Comparison of ENCODE assay signal across 14 cellular contexts in the genomic region with DNA sequence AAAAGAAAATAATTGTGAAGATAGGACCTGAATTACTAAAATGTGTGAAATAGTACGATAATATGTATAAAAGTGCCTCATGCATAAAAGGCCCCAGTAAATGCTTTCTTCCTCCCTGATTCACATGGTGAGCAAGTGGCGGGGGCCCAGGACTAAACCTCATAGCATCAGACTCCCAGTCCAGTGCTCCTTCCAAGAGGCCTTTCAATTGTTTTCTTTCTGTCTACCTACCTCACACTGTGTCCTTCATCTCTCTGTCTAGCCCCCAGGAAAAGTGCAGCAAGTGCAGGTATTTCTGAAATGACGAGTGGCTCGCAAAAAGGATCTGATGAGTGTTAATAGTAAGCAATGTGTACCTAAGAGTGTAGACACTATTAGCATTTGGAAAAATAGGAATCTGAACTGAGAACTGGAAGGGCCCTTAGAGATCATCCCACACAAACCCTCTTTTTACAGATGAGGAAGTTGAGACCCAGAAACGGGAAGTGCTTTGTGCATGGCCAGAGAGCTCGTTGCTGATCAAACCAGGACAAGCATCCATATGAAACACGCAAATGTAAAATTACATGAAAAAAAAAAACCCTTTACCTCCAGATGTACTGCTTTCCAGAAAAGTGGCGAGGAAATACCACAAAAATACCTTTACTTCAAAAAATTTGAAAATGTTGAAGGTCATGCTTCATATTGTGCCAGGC.
DNase-seq lines count a peak whose midpoint lies in the region; ATAC-seq and TF ChIP-seq lines count a peak whose summit lies in the region.
"Had no signal": no experiment of that assay in that cellular context is flagged by ENCODE, and none has a peak within 500 bp of the region (broad histone marks: within the 10 kb centered on the region; RNA-seq: fewer than 3 reads in every experiment).

No MANE protein-coding gene starts in this region.

- no peak for DNase-seq in CD4-positive, alpha-beta T cell
- peak; percentile 13 for DNase-seq in NAMALWA (ENCODE audit: low spot score)
- DNase-seq in left lung = no peak
- no peak for DNase-seq in H7
- no peak for DNase-seq in stimulated activated CD4-positive, alpha-beta T cell treated with anti-CD3 and anti-CD28 coated beads, Interleukin-4, amount 100 ng/mL, for 24 hours
- DNase-seq in stimulated activated CD4-positive, alpha-beta T cell treated with anti-CD3 and anti-CD28 coated beads, Interleukin-15, amount 100 ng/mL, for 24 hours = no peak
- DNase-seq: H9, heart left ventricle, NCI-H2081, WERI-Rb-1 had no signal

- intact Hi-C loops in CD4-positive, alpha-beta T cell (cut with DNase I, micrococcal nuclease) = loop anchor here (5.0 to 10.0 kb wide), 4 partner anchors 619 to 1184 kb away; no protein-coding TSS in a partner anchor
- intact Hi-C loops in left lung (cut with DNase I) = loop anchor here in 1 of 2 donors (10.0 kb wide), 1 partner anchor 532 kb away; no protein-coding TSS in a partner anchor

- no peaks in the 10 kb centered on the region for H3K9me3 Mint-ChIP-seq in CD4-positive, alpha-beta T cell
- H3K9me3 Mint-ChIP-seq: H9 had no signal

- H3K36me3 ChIP-seq in left lung = no peaks in the 10 kb centered on the region
- H3K36me3 ChIP-seq in H7 (replicated peaks; ENCODE audit: control insufficient read depth, insufficient read depth, low read length) = no peaks in the 10 kb centered on the region
- H3K36me3 ChIP-seq: heart left ventricle, WERI-Rb-1 had no signal

- no peak for ATAC-seq in CD4-positive, alpha-beta T cell (ENCODE audit: poor library complexity)
- ATAC-seq in GM21529 (IDR thresholded peaks at IDR 0.05; ENCODE audit: unreplicated experiment) = peak; percentile 50
- peak; percentile 34 for ATAC-seq in left lung
- no peak for ATAC-seq in HG03039 (IDR thresholded peaks at IDR 0.05; ENCODE audit: unreplicated experiment)

- H3K27me3 Mint-ChIP-seq in CD4-positive, alpha-beta T cell = no peaks in the 10 kb centered on the region

- CTCF ChIA-PET in CD4-positive, alpha-beta T cell (lab: Charles Lee) = interaction anchor here (0.6 kb wide), 1 partner anchor 955 kb away, joined by 3 read pairs; no protein-coding TSS in a partner anchor

- H3K36me3 Mint-ChIP-seq in CD4-positive, alpha-beta T cell (ENCODE audit: low read depth) = no peaks in the 10 kb centered on the region
- H3K36me3 Mint-ChIP-seq: brain had no signal

- H3K4me3 Mint-ChIP-seq in CD4-positive, alpha-beta T cell = peak overlapping the region; percentile 83
- H3K4me3 Mint-ChIP-seq: brain, H9 had no signal

- no peak for TF ChIP-seq CTCF in CD4-positive, alpha-beta T cell (IDR thresholded peaks at IDR 0.05)
- no peak for TF ChIP-seq CTCF in left lung (IDR thresholded peaks at IDR 0.05)

- H3K4me1 ChIP-seq in left lung = peaks cover 10 to 52% of the 10 kb centered on the region in 2 donors

- H3K27ac ChIP-seq in CD4-positive, alpha-beta T cell (ENCODE audit: low read depth, low read length) = no peak overlapping the region
- peak overlapping the region in 1 of 2 donors; percentile 86 for H3K27ac ChIP-seq in left lung
- H3K27ac ChIP-seq: WERI-Rb-1 had no signal

- no peak overlapping the region for H3K27ac Mint-ChIP-seq in CD4-positive, alpha-beta T cell
- H3K27ac Mint-ChIP-seq: progenitor cell of endocrine pancreas had no signal

- H3K9me3 ChIP-seq in CD4-positive, alpha-beta T cell (ENCODE audit: control insufficient read depth, low read length) = no peaks in the 10 kb centered on the region
- no peaks in the 10 kb centered on the region for H3K9me3 ChIP-seq in left lung
- H3K9me3 ChIP-seq: heart left ventricle had no signal

- peaks cover 13% of the 10 kb centered on the region for H3K4me1 Mint-ChIP-seq in CD4-positive, alpha-beta T cell (ENCODE audit: low read depth)

- POLR2A ChIA-PET in CD4-positive, alpha-beta T cell (lab: Charles Lee) = interaction anchor here (3.3 kb wide), 1 partner anchor 913 kb away, joined by 33 read pairs; a partner anchor contains a TSS

- no peaks in the 10 kb centered on the region for H3K27me3 ChIP-seq in CD4-positive, alpha-beta T cell (ENCODE audit: control insufficient read depth, insufficient read depth, low read length)
- H3K27me3 ChIP-seq in left lung = no peaks in the 10 kb centered on the region
- no peaks in the 10 kb centered on the region for H3K27me3 ChIP-seq in H7 (ENCODE audit: control insufficient read depth, insufficient read depth, low read length)
- H3K27me3 ChIP-seq: heart left ventricle had no signal

- H3K4me3 ChIP-seq in left lung = peak overlapping the region in 1 of 2 donors; percentile 4
- H3K4me3 ChIP-seq in H7 (ENCODE audit: insufficient read depth, low read depth, low read length) = no peak overlapping the region

Comparison
In these comparisons a context has a peak if more than half of its experiments do, and no peak if none do; other contexts are left out.
1. ATAC-seq: peak in GM21529 (single experiment) and left lung (single experiment); none in CD4-positive, alpha-beta T cell (single experiment) and HG03039 (single experiment).